In the genomic region with DNA sequence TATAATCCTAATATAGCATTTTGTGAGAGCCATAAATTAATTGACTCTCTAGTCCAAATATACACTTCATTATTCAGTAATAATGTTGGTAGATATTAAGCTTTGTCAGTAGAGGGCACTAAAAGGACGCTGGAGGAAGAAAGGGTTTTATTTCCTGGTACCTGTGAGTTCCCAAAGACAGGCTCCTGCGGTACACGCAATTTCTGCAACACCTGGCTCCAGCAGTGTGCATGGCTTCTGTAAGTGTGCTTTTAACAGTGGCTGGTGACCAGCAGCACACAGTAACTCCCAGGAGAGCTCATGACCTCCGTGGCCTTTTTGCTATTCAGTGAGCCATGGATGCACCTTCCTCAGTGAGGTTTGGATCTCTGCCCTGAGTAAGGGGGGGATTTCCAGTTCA, we compare ENCODE assay signal across 8 cellular contexts.
A peak's percentile ranks its signal among the peaks of the same experiment; 100 is the strongest.
DNase-seq lines count a peak whose midpoint lies in the region; ATAC-seq and TF ChIP-seq lines count a peak whose summit lies in the region.

No MANE protein-coding gene starts in this region.

- H3K4me3 ChIP-seq in naive thymus-derived CD4-positive, alpha-beta T cell (ENCODE audit: low read length), result no peak overlapping the region

- H3K27ac Mint-ChIP-seq in stimulated activated naive B cell treated with anti-CD40 and anti-IgM and Interleukin-4, amounts not matched to agents 10 μg/mL and 1 μg/mL and 100 μg/mL, for 72 hours, result no peak overlapping the region
- no peak overlapping the region for H3K27ac Mint-ChIP-seq in naive thymus-derived CD4-positive, alpha-beta T cell

- H3K36me3 Mint-ChIP-seq in stimulated activated naive B cell treated with anti-CD40 and anti-IgM and Interleukin-4, amounts not matched to agents 10 μg/mL and 1 μg/mL and 100 μg/mL, for 72 hours, result no peaks in the 10 kb centered on the region
- H3K36me3 Mint-ChIP-seq in naive thymus-derived CD4-positive, alpha-beta T cell, result no peaks in the 10 kb centered on the region

- POLR2A ChIA-PET in naive thymus-derived CD4-positive, alpha-beta T cell (lab: Charles Lee), result no interaction called here

- DNase-seq in DMS53 treated with DMSO at 0.1 percent for 48 hours (lab: John Stamatoyannopoulos, UW; ENCODE audit: unreplicated experiment) (peak; percentile 49), NCI-H748 treated with DMSO at 0.1 percent for 48 hours (lab: John Stamatoyannopoulos, UW) (peak; percentile 6), erythroblast (lab: John Stamatoyannopoulos, UW) (peak; percentile 3 to 21)
- DNase-seq in stimulated activated naive B cell treated with anti-CD40 and anti-IgM and Interleukin-4, amounts not matched to agents 10 μg/mL and 1 μg/mL and 100 μg/mL, for 72 hours, result peak; percentile 68
- DNase-seq in naive thymus-derived CD4-positive, alpha-beta T cell, result no peak
- DNase-seq in activated CD4-positive, CD25-positive, alpha-beta regulatory T cell treated with anti-CD3 and anti-CD28 coated beads, Interleukin-2, amount 50 U/mL, for 72 hours, result no peak

- intact Hi-C loops in naive thymus-derived CD4-positive, alpha-beta T cell (cut with micrococcal nuclease), result no loop called here

- CTCF ChIA-PET in naive thymus-derived CD4-positive, alpha-beta T cell (lab: Charles Lee), result no interaction called here

- ATAC-seq in GM19324 (IDR thresholded peaks at IDR 0.05; ENCODE audit: low FRiP score, unreplicated experiment) (peak; percentile 79), HG03108 (IDR thresholded peaks at IDR 0.05; ENCODE audit: unreplicated experiment) (peak; percentile 89)
- peak; percentile 98 to 99 for ATAC-seq in stimulated activated naive B cell treated with anti-CD40 and anti-IgM and Interleukin-4, amounts not matched to agents 10 μg/mL and 1 μg/mL and 100 μg/mL, for 72 hours (replicated peaks)
- no peak for ATAC-seq in naive thymus-derived CD4-positive, alpha-beta T cell

- H3K4me3 Mint-ChIP-seq in stimulated activated naive B cell treated with anti-CD40 and anti-IgM and Interleukin-4, amounts not matched to agents 10 μg/mL and 1 μg/mL and 100 μg/mL, for 72 hours, result no peak overlapping the region
- H3K4me3 Mint-ChIP-seq in naive thymus-derived CD4-positive, alpha-beta T cell, result no peak overlapping the region

- H3K36me3 ChIP-seq in naive thymus-derived CD4-positive, alpha-beta T cell (ENCODE audit: control insufficient read depth in 2 of 3, insufficient read depth in 3 of 3, low read length in 3 of 3), result no peaks in the 10 kb centered on the region

- H3K27ac ChIP-seq in naive thymus-derived CD4-positive, alpha-beta T cell (ENCODE audit: low read depth, low read length), result no peak overlapping the region

- H3K4me1 Mint-ChIP-seq in stimulated activated naive B cell treated with anti-CD40 and anti-IgM and Interleukin-4, amounts not matched to agents 10 μg/mL and 1 μg/mL and 100 μg/mL, for 72 hours, result peaks cover 3 to 6% of the 10 kb centered on the region in 2 donors
- H3K4me1 Mint-ChIP-seq in naive thymus-derived CD4-positive, alpha-beta T cell, result no peaks in the 10 kb centered on the region

- no peaks in the 10 kb centered on the region for H3K9me3 Mint-ChIP-seq in stimulated activated naive B cell treated with anti-CD40 and anti-IgM and Interleukin-4, amounts not matched to agents 10 μg/mL and 1 μg/mL and 100 μg/mL, for 72 hours
- peaks cover 0 to 8% (median 0%) of the 10 kb centered on the region in 11 donors for H3K9me3 Mint-ChIP-seq in naive thymus-derived CD4-positive, alpha-beta T cell

- no peaks in the 10 kb centered on the region for H3K4me1 ChIP-seq in naive thymus-derived CD4-positive, alpha-beta T cell (ENCODE audit: control insufficient read depth in 2 of 2, insufficient read depth in 2 of 2, low read length in 2 of 2)

- no peaks in the 10 kb centered on the region for H3K9me3 ChIP-seq in naive thymus-derived CD4-positive, alpha-beta T cell (ENCODE audit: control insufficient read depth in 2 of 3, low read length in 3 of 3)

- no peaks in the 10 kb centered on the region for H3K27me3 ChIP-seq in naive thymus-derived CD4-positive, alpha-beta T cell (ENCODE audit: control insufficient read depth in 2 of 2, insufficient read depth in 2 of 2, low read length in 2 of 2)

- no peaks in the 10 kb centered on the region for H3K27me3 Mint-ChIP-seq in stimulated activated naive B cell treated with anti-CD40 and anti-IgM and Interleukin-4, amounts not matched to agents 10 μg/mL and 1 μg/mL and 100 μg/mL, for 72 hours
- no peaks in the 10 kb centered on the region for H3K27me3 Mint-ChIP-seq in naive thymus-derived CD4-positive, alpha-beta T cell

- no peak for TF ChIP-seq POLR2A in erythroblast (IDR thresholded peaks at IDR 0.05; ENCODE audit: low read length)

Comparison
In these comparisons a context has a peak if more than half of its experiments do, and no peak if none do; other contexts are left out.
1. DNase-seq: peak in DMS53 treated with DMSO at 0.1 percent for 48 hours (single experiment), NCI-H748 treated with DMSO at 0.1 percent for 48 hours (single experiment), erythroblast (2 of 2) and stimulated activated naive B cell treated with anti-CD40 and anti-IgM and Interleukin-4, amounts not matched to agents 10 μg/mL and 1 μg/mL and 100 μg/mL, for 72 hours (single experiment); none in naive thymus-derived CD4-positive, alpha-beta T cell (0 of 9) and activated CD4-positive, CD25-positive, alpha-beta regulatory T cell treated with anti-CD3 and anti-CD28 coated beads, Interleukin-2, amount 50 U/mL, for 72 hours (single experiment).